In genomic region chr11:67271548-67272284, GRCh38 we compare ENCODE assay signal across 8 cellular contexts. TPM values are rescaled to one million over a fixed set of nuclear protein-coding genes. Genes with fewer than 3 reads are reported as not detected.
DNase-seq lines count a peak whose midpoint lies in the region; ATAC-seq and TF ChIP-seq lines count a peak whose summit lies in the region.

No MANE protein-coding gene starts in this region.

- POLR2A ChIA-PET in naive thymus-derived CD4-positive, alpha-beta T cell (lab: Charles Lee): interaction anchor here (0.6 to 15.1 kb wide), 19 partner anchors 9 to 158 kb away, joined by 3 to 729 read pairs (median 4); partner anchors contain the start of genes ANKRD13D, POLD4, PPP1CA and SSH3

- no peaks in the 10 kb centered on the region for H3K27me3 Mint-ChIP-seq in naive thymus-derived CD4-positive, alpha-beta T cell

- H3K27ac Mint-ChIP-seq in activated naive CD4-positive, alpha-beta T cell treated with anti-CD3 and anti-CD28 coated beads, Interleukin-2, amount 50 U/mL, for 72 hours: peak overlapping the region; percentile 89 to 97
- H3K27ac Mint-ChIP-seq in naive thymus-derived CD4-positive, alpha-beta T cell: peak overlapping the region; percentile 87 to 100 (median 97)

- H3K27me3 ChIP-seq in naive thymus-derived CD4-positive, alpha-beta T cell (ENCODE audit: control insufficient read depth in 2 of 2, insufficient read depth in 2 of 2, low read length in 2 of 2): no peaks in the 10 kb centered on the region

- H3K4me1 ChIP-seq in naive thymus-derived CD4-positive, alpha-beta T cell (ENCODE audit: control insufficient read depth in 2 of 2, insufficient read depth in 2 of 2, low read length in 2 of 2): peaks cover 85 to 87% of the 10 kb centered on the region in 2 donors

- TF ChIP-seq CTCF in foreskin fibroblast (IDR thresholded peaks at IDR 0.05; ENCODE audit: low read depth, low read length) (no peak), GM20000 (IDR thresholded peaks at IDR 0.05; ENCODE audit: extremely low read depth, missing control alignments) (no peak)

- intact Hi-C loops in naive thymus-derived CD4-positive, alpha-beta T cell (cut with micrococcal nuclease): loop anchor here (1.0 to 5.0 kb wide), 3 partner anchors 17 to 131 kb away; partner anchors contain the start of genes POLD4 (in 1 of the 2), PPP1CA (in 1 of the 2) and TBC1D10C (in 1 of the 2)

- CTCF ChIA-PET in naive thymus-derived CD4-positive, alpha-beta T cell (lab: Charles Lee): interaction anchor here (0.8 to 2.2 kb wide), 12 partner anchors 8 to 82 kb away, joined by 3 to 19 read pairs (median 4); partner anchors contain the start of genes ANKRD13D and POLD4

- ATAC-seq in activated naive CD4-positive, alpha-beta T cell treated with anti-CD3 and anti-CD28 coated beads, Interleukin-2, amount 50 U/mL, for 72 hours: peak; percentile 14 to 53
- ATAC-seq in naive thymus-derived CD4-positive, alpha-beta T cell: peak; percentile 45
- ATAC-seq in GM18861 (IDR thresholded peaks at IDR 0.05; ENCODE audit: unreplicated experiment): no peak
- ATAC-seq in HG02623 (IDR thresholded peaks at IDR 0.05; ENCODE audit: unreplicated experiment): no peak

- peaks cover 0 to 25% (median 5%) of the 10 kb centered on the region in 3 experiments for H3K36me3 ChIP-seq in naive thymus-derived CD4-positive, alpha-beta T cell (ENCODE audit: control insufficient read depth in 2 of 3, insufficient read depth in 3 of 3, low read length in 3 of 3)

- H3K9me3 Mint-ChIP-seq in activated naive CD4-positive, alpha-beta T cell treated with anti-CD3 and anti-CD28 coated beads, Interleukin-2, amount 50 U/mL, for 72 hours: no peaks in the 10 kb centered on the region
- no peaks in the 10 kb centered on the region for H3K9me3 Mint-ChIP-seq in naive thymus-derived CD4-positive, alpha-beta T cell

- H3K27ac ChIP-seq in naive thymus-derived CD4-positive, alpha-beta T cell (ENCODE audit: low read depth, low read length): peak overlapping the region; percentile 93

- H3K36me3 Mint-ChIP-seq in activated naive CD4-positive, alpha-beta T cell treated with anti-CD3 and anti-CD28 coated beads, Interleukin-2, amount 50 U/mL, for 72 hours: peaks cover 48 to 68% of the 10 kb centered on the region in 2 donors
- peaks cover 0 to 63% (median 18%) of the 10 kb centered on the region in 5 donors for H3K36me3 Mint-ChIP-seq in naive thymus-derived CD4-positive, alpha-beta T cell

- peak overlapping the region; percentile 91 to 99 (median 96) for H3K4me3 Mint-ChIP-seq in naive thymus-derived CD4-positive, alpha-beta T cell

- peaks cover 48 to 88% (median 85%) of the 10 kb centered on the region in 7 donors for H3K4me1 Mint-ChIP-seq in naive thymus-derived CD4-positive, alpha-beta T cell

- H3K4me3 ChIP-seq in naive thymus-derived CD4-positive, alpha-beta T cell (ENCODE audit: low read length): peak overlapping the region; percentile 94
- H3K4me3 ChIP-seq in foreskin fibroblast (ENCODE audit: low read depth in 1 of 2, low read length in 2 of 2): no peak overlapping the region

- no peaks in the 10 kb centered on the region for H3K9me3 ChIP-seq in naive thymus-derived CD4-positive, alpha-beta T cell (ENCODE audit: control insufficient read depth in 2 of 3, low read length in 3 of 3)

- DNase-seq in CD1c-positive myeloid dendritic cell (ENCODE audit: extremely low spot score) (peak; percentile 41), NCI-H2107 treated with DMSO at 0.1 percent for 48 hours (lab: John Stamatoyannopoulos, UW; ENCODE audit: unreplicated experiment) (peak; percentile 65), foreskin fibroblast (no peak), GM20000 (ENCODE audit: low spot score) (no peak)
- peak in 1 of 2 donors; percentile 89 for DNase-seq in activated naive CD4-positive, alpha-beta T cell treated with anti-CD3 and anti-CD28 coated beads, Interleukin-2, amount 50 U/mL, for 72 hours (ENCODE audit: low spot score in 2 of 2)
- peak in 8 of 9 donors; percentile 52 to 73 (median 66) for DNase-seq in naive thymus-derived CD4-positive, alpha-beta T cell

RNA-seq across cellular contexts. Expression of gene GRK2, which starts 5.4 kb away (rescaled TPM):
- total RNA-seq in activated naive CD4-positive, alpha-beta T cell treated with anti-CD3 and anti-CD28 coated beads, Interleukin-2, amount 50 U/mL, for 72 hours: 100 to 1,000 TPM; 289 to 376 TPM
- 100 to 1,000 TPM; 305 to 399 (median 322) TPM for total RNA-seq in naive thymus-derived CD4-positive, alpha-beta T cell
- polyA plus RNA-seq in naive thymus-derived CD4-positive, alpha-beta T cell: 10 to 100 TPM; 18.5 to 38.0 TPM

RNA-seq across cellular contexts. Expression of gene ANKRD13D, which starts 17.4 kb away (rescaled TPM):
- 100 to 1,000 TPM in 1 of 2 donors, 10 to 100 TPM in 1; 76.0 to 213 TPM for total RNA-seq in activated naive CD4-positive, alpha-beta T cell treated with anti-CD3 and anti-CD28 coated beads, Interleukin-2, amount 50 U/mL, for 72 hours
- 100 to 1,000 TPM; 161 to 286 (median 191) TPM for total RNA-seq in naive thymus-derived CD4-positive, alpha-beta T cell
- polyA plus RNA-seq in naive thymus-derived CD4-positive, alpha-beta T cell: 10 to 100 TPM in 1 of 2 donors, 1 to 10 TPM in 1; 6.3 to 19.5 TPM

RNA-seq across cellular contexts. Expression of gene SSH3, which starts 31.6 kb away (rescaled TPM):
- 10 to 100 TPM; 11.6 to 16.5 TPM for total RNA-seq in activated naive CD4-positive, alpha-beta T cell treated with anti-CD3 and anti-CD28 coated beads, Interleukin-2, amount 50 U/mL, for 72 hours
- 10 to 100 TPM in 4 of 5 experiments, 1 to 10 TPM in 1; 8.8 to 23.8 (median 15.0) TPM for total RNA-seq in naive thymus-derived CD4-positive, alpha-beta T cell
- 1 to 10 TPM; 1.1 to 4.9 TPM for polyA plus RNA-seq in naive thymus-derived CD4-positive, alpha-beta T cell

Comparison
In these comparisons a context has a peak if more than half of its experiments do, and no peak if none do; other contexts are left out.
1. DNase-seq: peak in CD1c-positive myeloid dendritic cell (single experiment), NCI-H2107 treated with DMSO at 0.1 percent for 48 hours (single experiment) and naive thymus-derived CD4-positive, alpha-beta T cell (8 of 9); none in foreskin fibroblast (0 of 2) and GM20000 (single experiment).
2. ATAC-seq: peak in activated naive CD4-positive, alpha-beta T cell treated with anti-CD3 and anti-CD28 coated beads, Interleukin-2, amount 50 U/mL, for 72 hours (2 of 2) and naive thymus-derived CD4-positive, alpha-beta T cell (single experiment); none in GM18861 (single experiment) and HG02623 (single experiment).